In the genomic region with DNA sequence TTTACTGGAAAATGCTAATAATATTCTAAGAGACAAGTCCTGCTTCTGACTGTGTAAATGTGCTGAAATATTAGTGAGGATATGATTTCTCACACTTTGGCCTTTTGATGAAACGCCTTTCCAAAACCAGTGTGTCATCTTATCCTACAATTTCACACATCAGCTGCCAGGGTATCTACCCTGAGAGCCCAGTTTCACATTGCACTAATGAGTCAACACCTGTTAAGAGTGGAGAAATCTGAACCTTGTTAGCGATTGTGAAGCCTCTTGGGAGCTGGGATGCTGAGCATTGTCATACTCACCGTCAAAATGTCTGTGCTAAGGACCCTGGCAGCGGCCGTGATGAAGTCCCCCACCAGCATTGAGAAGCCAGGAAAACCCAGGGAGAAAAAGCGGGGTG, we compare ENCODE assay signal across 11 cellular contexts.
DNase-seq lines count a peak whose midpoint lies in the region; ATAC-seq, FAIRE-seq and TF ChIP-seq lines count a peak whose summit lies in the region.
"Had no signal": no experiment of that assay in that cellular context is flagged by ENCODE, and none has a peak within 500 bp of the region (broad histone marks: within the 10 kb centered on the region; RNA-seq: fewer than 3 reads in every experiment).

No MANE protein-coding gene starts in this region.

- TF ChIP-seq POLR2A in Peyer's patch (IDR thresholded peaks at IDR 0.05) (no peak), suprapubic skin (IDR thresholded peaks at IDR 0.05) (no peak)

- 83% methylated on average over 6 of the region's 6 CpGs for WGBS in suprapubic skin

- H3K27ac ChIP-seq in keratinocyte (ENCODE audit: control insufficient read depth, insufficient read depth, low read length) (no peak overlapping the region), Peyer's patch (no peak overlapping the region), suprapubic skin (no peak overlapping the region)

- peaks cover 37% of the 10 kb centered on the region for H3K4me1 ChIP-seq in keratinocyte (ENCODE audit: control insufficient read depth, extremely low read depth, insufficient read depth, low read length)
- H3K4me1 ChIP-seq in Peyer's patch = peaks cover 0 to 24% (median 2%) of the 10 kb centered on the region in 4 donors
- H3K4me1 ChIP-seq in suprapubic skin = peaks cover 36% of the 10 kb centered on the region

- no peaks in the 10 kb centered on the region for H3K9me1 ChIP-seq in keratinocyte (ENCODE audit: control insufficient read depth, extremely low read depth, insufficient read depth, low read length)

- DNase-seq in NCI-H748 (lab: John Stamatoyannopoulos, UW; ENCODE audit: unreplicated experiment) (peak; percentile 78), NCI-H748 treated with DMSO at 0.1 percent for 48 hours (lab: John Stamatoyannopoulos, UW) (no peak), GM18507 (ENCODE audit: extremely low spot score, insufficient read length, low read depth) (no peak), NCI-H524 treated with DMSO at 0.1 percent for 48 hours (lab: John Stamatoyannopoulos, UW) (peak; percentile 95), keratinocyte (ENCODE audit: low read depth, low spot score) (no peak), Peyer's patch (no peak), suprapubic skin (ENCODE audit: low spot score in 2 of 2) (no peak)
- DNase-seq: DND-41, NCI-H2227 treated with DMSO at 0.1 percent for 48 hours had no signal

- TF ChIP-seq EP300 in suprapubic skin (IDR thresholded peaks at IDR 0.05) = no peak

- peak; percentile 5 for FAIRE-seq in GM18507 (lab: Jason Lieb, UNC)
- FAIRE-seq in keratinocyte (lab: Jason Lieb, UNC) = peak; percentile 36

- no peak overlapping the region for H2AFZ ChIP-seq in keratinocyte (ENCODE audit: control insufficient read depth, low read length)

- no peak for TF ChIP-seq CTCF in keratinocyte (optimal IDR thresholded peaks at IDR 0.05 in 1 of 3, IDR thresholded peaks at IDR 0.05 in 1 of 3, conservative IDR thresholded peaks at IDR 0.05 in 1 of 3; ENCODE audit: extremely low read depth in 1 of 3, insufficient read depth in 2 of 3, low read length in 3 of 3)
- no peak for TF ChIP-seq CTCF in Peyer's patch (IDR thresholded peaks at IDR 0.05)
- TF ChIP-seq CTCF in suprapubic skin (IDR thresholded peaks at IDR 0.05) = no peak

- no peak overlapping the region for H3K4me2 ChIP-seq in keratinocyte (ENCODE audit: control insufficient read depth, extremely low read depth, insufficient read depth, low read depth, low read length)
- H3K4me2 ChIP-seq: smooth muscle cell had no signal

- H3K79me2 ChIP-seq in keratinocyte (ENCODE audit: control insufficient read depth, insufficient read depth, low read length) = no peaks in the 10 kb centered on the region

- no peaks in the 10 kb centered on the region for H4K20me1 ChIP-seq in keratinocyte (ENCODE audit: control insufficient read depth, extremely low read depth, insufficient read depth, low read length)

- H3K9me3 ChIP-seq in keratinocyte (ENCODE audit: control insufficient read depth, low read depth, low read length) (no peaks in the 10 kb centered on the region), Peyer's patch (no peaks in the 10 kb centered on the region), suprapubic skin (no peaks in the 10 kb centered on the region)

- ATAC-seq in HG03139 (IDR thresholded peaks at IDR 0.05; ENCODE audit: unreplicated experiment) = no peak

- dilution Hi-C loops in keratinocyte (cut with MboI; ENCODE audit: extremely low pct_ligation_motif_present, low sequenced_read_pairs) = no loop called here

- no peak overlapping the region for H3K4me3 ChIP-seq in keratinocyte (ENCODE audit: control insufficient read depth in 2 of 3, extremely low read depth in 1 of 3, insufficient read depth in 2 of 3, low read depth in 1 of 3, low read length in 3 of 3)
- H3K4me3 ChIP-seq in Peyer's patch = no peak overlapping the region
- no peak overlapping the region for H3K4me3 ChIP-seq in suprapubic skin
- H3K4me3 ChIP-seq: smooth muscle cell had no signal

- H3K27me3 ChIP-seq in keratinocyte (ENCODE audit: control insufficient read depth, extremely low read depth, insufficient read depth, low read length) = no peaks in the 10 kb centered on the region
- H3K27me3 ChIP-seq in Peyer's patch = no peaks in the 10 kb centered on the region
- H3K27me3 ChIP-seq in suprapubic skin = no peaks in the 10 kb centered on the region

- H3K36me3 ChIP-seq in keratinocyte (ENCODE audit: control insufficient read depth in 2 of 2, extremely low read depth in 1 of 2, insufficient read depth in 2 of 2, low read length in 2 of 2) (no peaks in the 10 kb centered on the region), Peyer's patch (peaks cover 0 to 21% (median 0%) of the 10 kb centered on the region in 3 donors), suprapubic skin (peaks cover 9% of the 10 kb centered on the region)

- no peak overlapping the region for H3K9ac ChIP-seq in keratinocyte (ENCODE audit: control insufficient read depth, extremely low read depth, insufficient read depth, low read length)

Comparison
In these comparisons a context has a peak if more than half of its experiments do, and no peak if none do; other contexts are left out.
1. DNase-seq: peak in NCI-H748 (single experiment) and NCI-H524 treated with DMSO at 0.1 percent for 48 hours (single experiment); none in NCI-H748 treated with DMSO at 0.1 percent for 48 hours (single experiment), GM18507 (single experiment), keratinocyte (single experiment), Peyer's patch (0 of 3) and suprapubic skin (0 of 2).